In the genomic region with DNA sequence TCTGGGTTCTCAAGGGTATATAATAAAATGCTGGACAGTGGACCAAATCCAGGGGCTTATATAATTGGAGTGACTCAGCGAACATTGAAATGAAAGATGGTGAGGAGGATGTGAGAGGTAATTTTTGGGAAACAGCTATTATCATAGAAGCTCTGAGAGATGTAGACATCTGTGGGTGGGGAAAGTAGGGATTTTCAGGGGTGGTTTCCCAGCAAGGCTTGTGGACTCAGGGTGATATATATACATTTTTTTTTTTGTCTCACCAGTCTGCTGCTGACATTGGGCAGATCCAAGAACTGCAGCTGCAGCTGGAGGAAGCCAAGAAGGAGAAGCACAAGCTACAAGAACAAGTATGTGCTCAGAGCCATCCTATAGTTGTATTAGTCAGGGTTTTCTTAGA, we compare ENCODE assay signal across 18 cellular contexts.
A peak's percentile ranks its signal among the peaks of the same experiment; 100 is the strongest.
DNase-seq lines count a peak whose midpoint lies in the region; ATAC-seq and TF ChIP-seq lines count a peak whose summit lies in the region.
"Had no signal": no experiment of that assay in that cellular context is flagged by ENCODE, and none has a peak within 500 bp of the region (broad histone marks: within the 10 kb centered on the region; RNA-seq: fewer than 3 reads in every experiment).

No MANE protein-coding gene starts in this region.

- no peak for TF ChIP-seq CTCF in nephron progenitor cell (IDR thresholded peaks at IDR 0.05)

- no peaks in the 10 kb centered on the region for H3K36me3 Mint-ChIP-seq in nephron progenitor cell (ENCODE audit: low read depth)

- peak; percentile 14 for ATAC-seq in left ventricle myocardium superior
- no peak for ATAC-seq in HG02678 (IDR thresholded peaks at IDR 0.05; ENCODE audit: unreplicated experiment)
- ATAC-seq: A549, GM23338 had no signal

- peaks cover 41% of the 10 kb centered on the region for H3K27me3 Mint-ChIP-seq in nephron progenitor cell (ENCODE audit: low read depth, poor library complexity)

- intact Hi-C loops in left ventricle myocardium superior (cut with micrococcal nuclease) = no loop called here
- intact Hi-C loops in cardiac septum (cut with DNase I) = no loop called here

- H3K4me1 Mint-ChIP-seq in nephron progenitor cell = no peaks in the 10 kb centered on the region
- H3K4me1 Mint-ChIP-seq: B cell had no signal

- H3K4me3 Mint-ChIP-seq in nephron progenitor cell = no peak overlapping the region
- H3K4me3 Mint-ChIP-seq: B cell, GM23338 had no signal

- DNase-seq in left ventricle myocardium superior (no peak), cardiac septum (ENCODE audit: low spot score) (no peak), GM19238 (ENCODE audit: insufficient read length, low spot score) (peak; percentile 19), inferior parietal cortex (ENCODE audit: extremely low spot score) (peak; percentile 64), H4 (ENCODE audit: low spot score) (no peak), nephron progenitor cell (no peak)
- DNase-seq: EL, HCEC 1CT, KG1, NCI-H1092, NCI-H1436, NCI-H187 treated with DMSO at 0.1 percent for 48 hours, NCI-H69, Peyer's patch had no signal

- no peaks in the 10 kb centered on the region for H3K9me3 Mint-ChIP-seq in nephron progenitor cell
- H3K9me3 Mint-ChIP-seq: GM23338 had no signal

- no peak overlapping the region for H3K27ac Mint-ChIP-seq in nephron progenitor cell
- H3K27ac Mint-ChIP-seq: B cell, GM23338 had no signal

Comparison
In these comparisons a context has a peak if more than half of its experiments do, and no peak if none do; other contexts are left out.
1. DNase-seq: peak in GM19238 (single experiment) and inferior parietal cortex (single experiment); none in left ventricle myocardium superior (single experiment), cardiac septum (single experiment), H4 (single experiment) and nephron progenitor cell (single experiment).